18 cellular contexts compared by ENCODE assay signal in genomic region chr1:2474104-2474787, GRCh38. TPM values are rescaled to one million over a fixed set of nuclear protein-coding genes. Genes with fewer than 3 reads are reported as not detected.
DNase-seq lines count a peak whose midpoint lies in the region; ATAC-seq, FAIRE-seq and TF ChIP-seq lines count a peak whose summit lies in the region.
"Had no signal": no experiment of that assay in that cellular context is flagged by ENCODE, and none has a peak within 500 bp of the region (broad histone marks: within the 10 kb centered on the region; RNA-seq: fewer than 3 reads in every experiment).

No MANE protein-coding gene starts in this region.

- TF ChIP-seq POLR2A in H1 (IDR thresholded peaks at IDR 0.05; ENCODE audit: control extremely low read depth in 1 of 2, low read depth in 2 of 2, low read length in 2 of 2): no peak

- no peak overlapping the region for H2BK20ac ChIP-seq in H1 (ENCODE audit: low read length)

- H3K4me3 ChIP-seq in H1 (ENCODE audit: extremely low read depth in 1 of 4, insufficient read depth in 2 of 4, low read depth in 3 of 4, low read length in 4 of 4): no peak overlapping the region

- H3K14ac ChIP-seq in H1 (ENCODE audit: insufficient read length): no peak overlapping the region

- H3K27me3 Mint-ChIP-seq in glutamatergic neuron (ENCODE audit: unreplicated experiment): peaks cover 9% of the 10 kb centered on the region
- H3K27me3 Mint-ChIP-seq in effector memory CD8-positive, alpha-beta T cell: no peaks in the 10 kb centered on the region

- no peak overlapping the region for H3K9ac ChIP-seq in H1 (replicated peaks in 1 of 4; ENCODE audit: extremely low read depth in 1 of 4, low read depth in 3 of 4, low read length in 3 of 4)

- no peak for FAIRE-seq in H1 (lab: Jason Lieb, UNC)

- H3K36me3 ChIP-seq in H1 (ENCODE audit: control insufficient read depth in 2 of 4, insufficient read depth in 4 of 4, low read length in 3 of 4): no peaks in the 10 kb centered on the region
- H3K36me3 ChIP-seq: BE2C had no signal

- H4K91ac ChIP-seq in H1 (replicated peaks; ENCODE audit: insufficient read length, low read length): peak overlapping the region; percentile 40

- H3K4me3 Mint-ChIP-seq in glutamatergic neuron (ENCODE audit: unreplicated experiment): no peak overlapping the region
- no peak overlapping the region for H3K4me3 Mint-ChIP-seq in effector memory CD8-positive, alpha-beta T cell

- ATAC-seq in effector memory CD8-positive, alpha-beta T cell (replicated peaks): no peak

- no peak overlapping the region for H3K56ac ChIP-seq in H1 (replicated peaks; ENCODE audit: insufficient read length, low read depth, low read length)

- peak overlapping the region; percentile 69 for H3K4ac ChIP-seq in H1 (replicated peaks; ENCODE audit: insufficient read length, low read depth, low read length)

- peak; percentile 35 for DNase-seq in DMS 273 (lab: John Stamatoyannopoulos, UW; ENCODE audit: unreplicated experiment)
- DNase-seq in DMS 273 treated with DMSO at 0.1 percent for 48 hours (lab: John Stamatoyannopoulos, UW): no peak
- DNase-seq in NCI-H82 treated with DMSO at 0.1 percent for 48 hours (lab: John Stamatoyannopoulos, UW; ENCODE audit: unreplicated experiment): peak; percentile 42
- DNase-seq in H1 (ENCODE audit: low read depth in 1 of 2, low spot score in 2 of 2): no peak
- no peak for DNase-seq in substantia nigra (lab: John Stamatoyannopoulos, UW)
- no peak for DNase-seq in NCI-H1048 (lab: John Stamatoyannopoulos, UW)
- no peak for DNase-seq in glutamatergic neuron
- no peak for DNase-seq in effector memory CD8-positive, alpha-beta T cell
- DNase-seq: NCI-H1417, NCI-H187 treated with DMSO at 0.1 percent for 48 hours, NCI-H526 treated with DMSO at 0.1 percent for 48 hours, SHP77 had no signal

- no peak for TF ChIP-seq RAD21 in H1 (IDR thresholded peaks at IDR 0.05 in 1 of 2, conservative IDR thresholded peaks at IDR 0.05 in 1 of 2; ENCODE audit: low read depth in 2 of 2, low read length in 2 of 2)

- no peak overlapping the region for H2BK5ac ChIP-seq in H1 (ENCODE audit: low read depth, low read length)

- no peaks in the 10 kb centered on the region for H3K79me1 ChIP-seq in H1 (ENCODE audit: low read depth, low read length)

- no peaks in the 10 kb centered on the region for H4K20me1 ChIP-seq in H1 (replicated peaks in 1 of 2; ENCODE audit: control insufficient read depth in 1 of 2, insufficient read depth in 2 of 2, low read length in 2 of 2)

- H2BK12ac ChIP-seq in H1 (ENCODE audit: low read depth, low read length): no peak overlapping the region

- 67% methylated on average over 10 of the region's 16 CpGs; no CpG with 5 or more reads in 1 of the 2 experiments for WGBS in H1 (ENCODE audit: extremely low coverage in 1 of 2, insufficient coverage in 1 of 2, insufficient read length in 1 of 2, insufficient replicate concordance in 2 of 2, low coverage in 1 of 2, low lambda C conversion rate in 2 of 2, missing lambda C conversion rate in 1 of 2), 2 experiments

- H2AFZ ChIP-seq in H1 (ENCODE audit: low read length): no peak overlapping the region

- TF ChIP-seq EP300 in H1 (IDR thresholded peaks at IDR 0.05; ENCODE audit: borderline replicate concordance in 1 of 2, low read depth in 2 of 2, low read length in 2 of 2): no peak

- no peak overlapping the region for H4K5ac ChIP-seq in H1 (ENCODE audit: insufficient read length, low read depth, low read length)

- no peak overlapping the region for H3K27ac Mint-ChIP-seq in glutamatergic neuron (ENCODE audit: unreplicated experiment)
- no peak overlapping the region for H3K27ac Mint-ChIP-seq in effector memory CD8-positive, alpha-beta T cell

- no peak for TF ChIP-seq CTCF in H1 (IDR thresholded peaks at IDR 0.05; ENCODE audit: control extremely low read depth in 1 of 3, insufficient read depth in 1 of 3, low read depth in 1 of 3, low read length in 3 of 3)
- no peak for TF ChIP-seq CTCF in glutamatergic neuron (IDR thresholded peaks at IDR 0.05; ENCODE audit: partially characterized antibody, unreplicated experiment)

- H3K23ac ChIP-seq in H1 (ENCODE audit: insufficient read length): no peak overlapping the region

- H3K9me3 Mint-ChIP-seq in glutamatergic neuron (ENCODE audit: unreplicated experiment): peaks cover 1% of the 10 kb centered on the region
- H3K9me3 Mint-ChIP-seq in effector memory CD8-positive, alpha-beta T cell: no peaks in the 10 kb centered on the region

- CTCF ChIA-PET in H1 (lab: Charles Lee; ENCODE audit: partially characterized antibody): interaction anchor here (0.8 to 2.0 kb wide), 4 partner anchors 15 to 87 kb away, joined by 3 to 5 read pairs (median 5); no protein-coding TSS in a partner anchor

- H3K4me1 Mint-ChIP-seq in glutamatergic neuron (ENCODE audit: low read depth, unreplicated experiment): peaks cover 15% of the 10 kb centered on the region
- no peaks in the 10 kb centered on the region for H3K4me1 Mint-ChIP-seq in effector memory CD8-positive, alpha-beta T cell (ENCODE audit: low read depth in 2 of 2)

- H3K36me3 Mint-ChIP-seq in glutamatergic neuron (ENCODE audit: unreplicated experiment): no peaks in the 10 kb centered on the region
- peaks cover 2% of the 10 kb centered on the region for H3K36me3 Mint-ChIP-seq in effector memory CD8-positive, alpha-beta T cell (ENCODE audit: insufficient read depth)

- no peak overlapping the region for H2AK5ac ChIP-seq in H1 (ENCODE audit: low read depth, low read length)

- H4K8ac ChIP-seq in H1 (ENCODE audit: extremely low read depth, insufficient read depth, low read length): no peak overlapping the region

- H3K23me2 ChIP-seq in H1 (ENCODE audit: low read depth, low read length): no peaks in the 10 kb centered on the region

- no peak overlapping the region for H3K4me2 ChIP-seq in H1 (ENCODE audit: insufficient read depth in 1 of 2, low read depth in 2 of 2, low read length in 2 of 2)

- no peak overlapping the region for H2BK120ac ChIP-seq in H1 (replicated peaks; ENCODE audit: low read depth, low read length)

- H3K27ac ChIP-seq in H1 (ENCODE audit: low read depth, low read length) (no peak overlapping the region), substantia nigra (ENCODE audit: low read depth, low read length, poor library complexity, severe bottlenecking) (peak overlapping the region; percentile 3)
- H3K27ac ChIP-seq: 22Rv1 had no signal

- H3K18ac ChIP-seq in H1 (ENCODE audit: extremely low read depth, low read length): no peak overlapping the region; the same call in 1 of the 2 replicates

- no peaks in the 10 kb centered on the region for H3K79me2 ChIP-seq in H1 (ENCODE audit: control insufficient read depth in 1 of 2, insufficient read depth in 2 of 2, low read length in 2 of 2)

- no peaks in the 10 kb centered on the region for H3K9me3 ChIP-seq in H1 (ENCODE audit: insufficient read depth in 2 of 2, low read depth in 1 of 2, low read length in 1 of 2)
- H3K9me3 ChIP-seq: BE2C had no signal

- POLR2A ChIA-PET in H1 (lab: Charles Lee; ENCODE audit: partially characterized antibody): no interaction called here

- peaks cover 0 to 7% (median 0%) of the 10 kb centered on the region in 4 experiments; a peak in 2 of 7 replicates for H3K4me1 ChIP-seq in H1 (replicated peaks in 1 of 4; ENCODE audit: control insufficient read depth in 3 of 4, insufficient read depth in 4 of 4, low read length in 3 of 4)

- H2BK15ac ChIP-seq in H1 (ENCODE audit: low read length): no peak overlapping the region

- H3K27me3 ChIP-seq in H1 (replicated peaks in 1 of 4; ENCODE audit: control insufficient read depth in 3 of 4, extremely low read depth in 1 of 4, insufficient read depth in 3 of 4, low read length in 3 of 4): no peaks in the 10 kb centered on the region; a peak in 1 of 7 replicates
- H3K27me3 ChIP-seq: BE2C had no signal

TF ChIP-seq in H1, 55 proteins besides CTCF, POLR2A, EP300 and RAD21 (continues in another document):
- TF ChIP-seq JUN (IDR thresholded peaks at IDR 0.05; ENCODE audit: low read depth, low read length) (no peak), SIRT6 (IDR thresholded peaks at IDR 0.05; ENCODE audit: low read length) (no peak), CREB1 (IDR thresholded peaks at IDR 0.05) (no peak), TBP (IDR thresholded peaks at IDR 0.05; ENCODE audit: low read depth, low read length) (no peak), RBBP5 (IDR thresholded peaks at IDR 0.05; ENCODE audit: borderline replicate concordance, low read depth, low read length) (no peak)

RNA-seq across cellular contexts. Expression of gene PLCH2, which starts 1.8 kb away (rescaled TPM):
- total RNA-seq in H1 (2021; fragmentation: NEBNext Ultra II Directional; extraction: Animal tissue kit (Norgen Biotek cat#: 25700)): 0.19 TPM in 2 replicates
- 0.14 TPM in 2 replicates for polyA plus RNA-seq in H1 (2011; rRNA removed)
- 0.12 TPM for polyA plus RNA-seq in H1 (2011; cell fraction: cytosol; rRNA removed)
- 0.54 TPM for polyA plus RNA-seq in H1 (2011; cell fraction: nucleus; rRNA removed)
- 0.06 to 0.16 TPM (median 0.14 TPM) in 4 replicates for polyA plus RNA-seq in H1 (2012, experiment 1 of 2)
- polyA plus RNA-seq in H1 (2012, experiment 2 of 2): 0.07 TPM
- 0.10 TPM for polyA plus RNA-seq in H1 (2013, experiment 1 of 2)
- 0.07 TPM for polyA plus RNA-seq in H1 (2013, experiment 2 of 2)
- polyA minus RNA-seq in H1 (2011; rRNA and poly(A)+ RNA removed): 0.05 and 0.16 TPM in 2 replicates
- polyA minus RNA-seq in H1 (2011; cell fraction: cytosol; rRNA and poly(A)+ RNA removed): not detected
- polyA minus RNA-seq in H1 (2011; cell fraction: nucleus; rRNA and poly(A)+ RNA removed): 0.30 TPM
- total RNA-seq in glutamatergic neuron (ENCODE audit: unreplicated experiment): 61.4 TPM
- total RNA-seq: Daoy had no signal

RNA-seq across cellular contexts. Expression of gene PANK4, which starts 52.1 kb away (rescaled TPM):
- total RNA-seq in H1 (2021; fragmentation: NEBNext Ultra II Directional; extraction: Animal tissue kit (Norgen Biotek cat#: 25700)): 29.7 and 35.4 TPM in 2 replicates
- polyA plus RNA-seq in H1 (2011; rRNA removed): 20.1 and 24.4 TPM in 2 replicates
- polyA plus RNA-seq in H1 (2011; cell fraction: cytosol; rRNA removed): 24.0 TPM
- polyA plus RNA-seq in H1 (2011; cell fraction: nucleus; rRNA removed): 110 TPM
- 20.2 to 27.0 TPM (median 21.6 TPM) in 4 replicates for polyA plus RNA-seq in H1 (2012, experiment 1 of 2)
- 14.8 TPM for polyA plus RNA-seq in H1 (2012, experiment 2 of 2)
- 12.0 TPM for polyA plus RNA-seq in H1 (2013, experiment 1 of 2)
- 11.1 TPM for polyA plus RNA-seq in H1 (2013, experiment 2 of 2)
- 24.4 and 25.4 TPM in 2 replicates for polyA minus RNA-seq in H1 (2011; rRNA and poly(A)+ RNA removed)
- 24.7 TPM for polyA minus RNA-seq in H1 (2011; cell fraction: cytosol; rRNA and poly(A)+ RNA removed)
- 116 TPM for polyA minus RNA-seq in H1 (2011; cell fraction: nucleus; rRNA and poly(A)+ RNA removed)
- total RNA-seq in glutamatergic neuron (ENCODE audit: unreplicated experiment): 58.5 TPM

RNA-seq across cellular contexts. Expression of gene HES5, which starts 55.8 kb away (rescaled TPM):
- 0.22 and 0.25 TPM in 2 replicates for total RNA-seq in H1 (2021; fragmentation: NEBNext Ultra II Directional; extraction: Animal tissue kit (Norgen Biotek cat#: 25700))
- 0.08 TPM in 1 of 2 replicates, not detected in the other for polyA plus RNA-seq in H1 (2011; rRNA removed)
- 0.05 TPM for polyA plus RNA-seq in H1 (2011; cell fraction: cytosol; rRNA removed)
- 0.17 TPM for polyA plus RNA-seq in H1 (2011; cell fraction: nucleus; rRNA removed)
- polyA plus RNA-seq in H1 (2012, experiment 1 of 2): 0.13 to 0.29 TPM in 2 of 4 replicates, not detected in the others
- polyA plus RNA-seq in H1 (2012, experiment 2 of 2): 0.13 TPM
- polyA plus RNA-seq in H1 (2013, experiment 1 of 2): 0.04 TPM
- 0.04 TPM for polyA plus RNA-seq in H1 (2013, experiment 2 of 2)
- 0.28 TPM in 1 of 2 replicates, not detected in the other for polyA minus RNA-seq in H1 (2011; rRNA and poly(A)+ RNA removed)
- polyA minus RNA-seq in H1 (2011; cell fraction: cytosol; rRNA and poly(A)+ RNA removed): not detected
- polyA minus RNA-seq in H1 (2011; cell fraction: nucleus; rRNA and poly(A)+ RNA removed): not detected
- 21.2 TPM for total RNA-seq in glutamatergic neuron (ENCODE audit: unreplicated experiment)
- total RNA-seq: Daoy, H4, HT1080 had no signal
- polyA plus RNA-seq: AG04450 had no signal

Comparison
In these comparisons a context has a peak if more than half of its experiments do, and no peak if none do; other contexts are left out.
1. DNase-seq: peak in DMS 273 (single experiment) and NCI-H82 treated with DMSO at 0.1 percent for 48 hours (single experiment); none in DMS 273 treated with DMSO at 0.1 percent for 48 hours (single experiment), H1 (0 of 2), substantia nigra (0 of 49), NCI-H1048 (single experiment), glutamatergic neuron (single experiment) and effector memory CD8-positive, alpha-beta T cell (0 of 3).
2. RNA of gene PLCH2, which starts 1.8 kb away (total RNA-seq): 61.4 TPM in glutamatergic neuron (single experiment); 0.19 TPM in H1; every median in the first group is over 10 times any median in the second.
3. RNA of gene HES5, which starts 55.8 kb away (total RNA-seq): 21.2 TPM in glutamatergic neuron (single experiment); 0.22 to 0.25 TPM in H1; every median in the first group is over 10 times any median in the second.